In genomic region chr22:46239261-46240048, GRCh38 we compare ENCODE assay signal across 11 cellular contexts. TPM values are rescaled to one million over a fixed set of nuclear protein-coding genes. Genes with fewer than 3 reads are reported as not detected.
DNase-seq lines count a peak whose midpoint lies in the region; ATAC-seq lines count a peak whose summit lies in the region.
"Had no signal": no experiment of that assay in that cellular context is flagged by ENCODE, and none has a peak within 500 bp of the region (broad histone marks: within the 10 kb centered on the region; RNA-seq: fewer than 3 reads in every experiment).

No MANE protein-coding gene starts in this region.

- intact Hi-C loops in activated CD4-positive, alpha-beta memory T cell treated with anti-CD3 and anti-CD28 coated beads for 36 hours (cut with micrococcal nuclease), result no loop called here

- peak; percentile 56 to 79 for ATAC-seq in naive thymus-derived CD8-positive, alpha-beta T cell

- CTCF ChIA-PET in activated CD4-positive, alpha-beta memory T cell treated with anti-CD3 and anti-CD28 coated beads for 36 hours (lab: Charles Lee), result interaction anchor here (0.5 kb wide), 1 partner anchor 12 kb away, joined by 3 read pairs; no protein-coding TSS in a partner anchor

- H3K9me3 Mint-ChIP-seq in activated CD4-positive, alpha-beta memory T cell treated with anti-CD3 and anti-CD28 coated beads for 36 hours, result no peaks in the 10 kb centered on the region
- H3K9me3 Mint-ChIP-seq in naive thymus-derived CD8-positive, alpha-beta T cell, result peaks cover 0 to 2% (median 0%) of the 10 kb centered on the region in 9 donors

- no peak overlapping the region for H3K27ac Mint-ChIP-seq in activated CD4-positive, alpha-beta memory T cell treated with anti-CD3 and anti-CD28 coated beads for 36 hours
- H3K27ac Mint-ChIP-seq in naive thymus-derived CD8-positive, alpha-beta T cell, result peak overlapping the region; percentile 8 to 87 (median 68)

- DNase-seq in GM19238 (ENCODE audit: insufficient read length, low spot score) (peak; percentile 45), DMS 273 (lab: John Stamatoyannopoulos, UW; ENCODE audit: unreplicated experiment) (no peak)
- peak; percentile 11 for DNase-seq in activated CD4-positive, alpha-beta memory T cell treated with anti-CD3 and anti-CD28 coated beads for 36 hours
- peak in 5 of 10 donors; percentile 5 to 58 (median 29) for DNase-seq in naive thymus-derived CD8-positive, alpha-beta T cell
- DNase-seq in stimulated activated CD4-positive, alpha-beta T cell treated with anti-CD3 and anti-CD28 coated beads, Interleukin-1b, Interleukin-23, amount 100 ng/mL, for 48 hours, result no peak
- no peak for DNase-seq in activated CD8-positive, alpha-beta memory T cell treated with anti-CD3 and anti-CD28 coated beads, Interleukin-2, amount 50 U/mL, for 4 hours
- DNase-seq: activated CD4-positive, alpha-beta T cell treated with anti-CD3 and anti-CD28 coated beads, Interleukin-2, amount 50 U/mL, for 4 hours; DMS 273 treated with DMSO at 0.1 percent for 48 hours; Karpas-422; NCI-H345; SJCRH30 had no signal

- H3K27me3 Mint-ChIP-seq in activated CD4-positive, alpha-beta memory T cell treated with anti-CD3 and anti-CD28 coated beads for 36 hours, result no peaks in the 10 kb centered on the region
- H3K27me3 Mint-ChIP-seq in naive thymus-derived CD8-positive, alpha-beta T cell, result no peaks in the 10 kb centered on the region

- POLR2A ChIA-PET in activated CD4-positive, alpha-beta memory T cell treated with anti-CD3 and anti-CD28 coated beads for 36 hours (lab: Charles Lee), result no interaction called here
- POLR2A ChIA-PET in naive thymus-derived CD8-positive, alpha-beta T cell (lab: Charles Lee), result interaction anchor here (1.0 to 1.4 kb wide), 3 partner anchors 8 to 91 kb away, joined by 3 to 4 read pairs (median 3); partner anchors contain the start of gene TTC38

- H3K4me3 Mint-ChIP-seq in activated CD4-positive, alpha-beta memory T cell treated with anti-CD3 and anti-CD28 coated beads for 36 hours, result no peak overlapping the region
- peak overlapping the region; percentile 1 to 84 (median 66) for H3K4me3 Mint-ChIP-seq in naive thymus-derived CD8-positive, alpha-beta T cell

- H3K4me1 Mint-ChIP-seq in activated CD4-positive, alpha-beta memory T cell treated with anti-CD3 and anti-CD28 coated beads for 36 hours (ENCODE audit: low read depth), result peaks cover 14% of the 10 kb centered on the region
- peaks cover 9 to 22% (median 20%) of the 10 kb centered on the region in 4 donors for H3K4me1 Mint-ChIP-seq in naive thymus-derived CD8-positive, alpha-beta T cell

- H3K36me3 Mint-ChIP-seq in activated CD4-positive, alpha-beta memory T cell treated with anti-CD3 and anti-CD28 coated beads for 36 hours, result peaks cover 22% of the 10 kb centered on the region
- peaks cover 0 to 37% (median 18%) of the 10 kb centered on the region in 3 donors for H3K36me3 Mint-ChIP-seq in naive thymus-derived CD8-positive, alpha-beta T cell

RNA-seq across cellular contexts. Expression of gene CDPF1, which starts 10.6 kb away (rescaled TPM):
- 1 to 10 TPM; 6.8 to 8.2 TPM for total RNA-seq in activated CD4-positive, alpha-beta memory T cell treated with anti-CD3 and anti-CD28 coated beads for 36 hours
- total RNA-seq in naive thymus-derived CD8-positive, alpha-beta T cell, result 10 to 100 TPM; 11.1 to 12.3 TPM
- polyA plus RNA-seq in naive thymus-derived CD8-positive, alpha-beta T cell, result 10 to 100 TPM; 22.9 to 29.3 (median 29.1) TPM

RNA-seq across cellular contexts. Expression of gene PKDREJ, which starts 23.7 kb away (rescaled TPM):
- total RNA-seq in activated CD4-positive, alpha-beta memory T cell treated with anti-CD3 and anti-CD28 coated beads for 36 hours, result not detected
- not detected for total RNA-seq in naive thymus-derived CD8-positive, alpha-beta T cell
- not detected for polyA plus RNA-seq in naive thymus-derived CD8-positive, alpha-beta T cell

RNA-seq across cellular contexts. Expression of gene TTC38, which starts 28.4 kb away (rescaled TPM):
- 1 to 10 TPM; 8.7 to 9.4 TPM for total RNA-seq in activated CD4-positive, alpha-beta memory T cell treated with anti-CD3 and anti-CD28 coated beads for 36 hours
- total RNA-seq in naive thymus-derived CD8-positive, alpha-beta T cell, result 1 to 10 TPM; 6.7 to 9.7 TPM
- 10 to 100 TPM in 1 of 3 donors, 1 to 10 TPM in 2; 2.6 to 33.5 (median 5.0) TPM for polyA plus RNA-seq in naive thymus-derived CD8-positive, alpha-beta T cell

RNA-seq across cellular contexts. Expression of gene GTSE1, which starts 57.2 kb away (rescaled TPM):
- 10 to 100 TPM; 39.9 to 42.6 TPM for total RNA-seq in activated CD4-positive, alpha-beta memory T cell treated with anti-CD3 and anti-CD28 coated beads for 36 hours
- under 1 TPM; 0.30 to 0.68 TPM for total RNA-seq in naive thymus-derived CD8-positive, alpha-beta T cell
- polyA plus RNA-seq in naive thymus-derived CD8-positive, alpha-beta T cell, result not detected

Comparison
In these comparisons a context has a peak if more than half of its experiments do, and no peak if none do; other contexts are left out.
1. DNase-seq: peak in GM19238 (single experiment) and activated CD4-positive, alpha-beta memory T cell treated with anti-CD3 and anti-CD28 coated beads for 36 hours (single experiment); none in DMS 273 (single experiment), stimulated activated CD4-positive, alpha-beta T cell treated with anti-CD3 and anti-CD28 coated beads, Interleukin-1b, Interleukin-23, amount 100 ng/mL, for 48 hours (single experiment) and activated CD8-positive, alpha-beta memory T cell treated with anti-CD3 and anti-CD28 coated beads, Interleukin-2, amount 50 U/mL, for 4 hours (single experiment).